ENCODE assay signal across 8 cellular contexts in genomic region chr6:43687437-43688347, GRCh38. TPM values are rescaled to one million over a fixed set of nuclear protein-coding genes. Genes with fewer than 3 reads are reported as not detected.
DNase-seq lines count a peak whose midpoint lies in the region; ATAC-seq and TF ChIP-seq lines count a peak whose summit lies in the region.

Gene MRPS18A (minus strand): TSS chr6:43687791. CDS start chr6:43687779, 12 bp downstream.

- no peak for TF ChIP-seq CTCF in colonic mucosa (IDR thresholded peaks at IDR 0.05)

- no peaks in the 10 kb centered on the region for H3K27me3 ChIP-seq in colonic mucosa

- no peaks in the 10 kb centered on the region for H3K36me3 ChIP-seq in colonic mucosa

- intact Hi-C loops in colonic mucosa (cut with DNase I), result no loop called here

- no peaks in the 10 kb centered on the region for H3K9me3 ChIP-seq in colonic mucosa

- peak within 1 kb of the TSS; percentile 77 for H3K27ac ChIP-seq in colonic mucosa

- ATAC-seq in GM19023 (IDR thresholded peaks at IDR 0.05; ENCODE audit: unreplicated experiment), result peak; percentile 99
- peak; percentile 85 for ATAC-seq in HG03196 (IDR thresholded peaks at IDR 0.05; ENCODE audit: unreplicated experiment)

- DNase-seq in AG20443 (ENCODE audit: low spot score) (peak; percentile 93), NCI-H524 treated with DMSO at 0.1 percent for 48 hours (lab: John Stamatoyannopoulos, UW) (peak; percentile 18), colonic mucosa (peak; percentile 93), left kidney (ENCODE audit: low read depth, low spot score) (peak; percentile 93)
- peak; percentile 88 for DNase-seq in activated CD4-positive, alpha-beta T cell treated with anti-CD3 and anti-CD28 coated beads for 48 hours
- DNase-seq in stimulated activated CD4-positive, alpha-beta T cell treated with anti-CD3 and anti-CD28 coated beads, Interleukin-2, amount 100 ng/mL, for 24 hours, result peak; percentile 83 to 88

- H3K4me3 ChIP-seq in colonic mucosa, result peak within 1 kb of the TSS; percentile 75

- peak within 1 kb of the TSS; percentile 73 to 95 for H3K9ac ChIP-seq in colonic mucosa (ENCODE audit: low read depth in 2 of 2, low read length in 2 of 2)

- peaks cover 31% of the 10 kb centered on the region for H3K4me1 ChIP-seq in colonic mucosa

RNA-seq across cellular contexts. Expression of gene MRPS18A, which starts in this region (rescaled TPM):
- 100 to 1,000 TPM in 1 of 2 donors, 10 to 100 TPM in 1; 83.6 to 120 TPM for total RNA-seq in colonic mucosa

Comparison
In these comparisons a context has a peak if more than half of its experiments do, and no peak if none do; other contexts are left out.
1. Peak in every context shown above with its lines: DNase-seq, ATAC-seq, H3K4me3 ChIP-seq and H3K27ac ChIP-seq.
2. DNase-seq: peak in every context shown above with its lines; median percentile 93 in AG20443; 93 in colonic mucosa; 93 in left kidney; 88 in activated CD4-positive, alpha-beta T cell treated with anti-CD3 and anti-CD28 coated beads for 48 hours; 86 in stimulated activated CD4-positive, alpha-beta T cell treated with anti-CD3 and anti-CD28 coated beads, Interleukin-2, amount 100 ng/mL, for 24 hours; 18 in NCI-H524 treated with DMSO at 0.1 percent for 48 hours.